In the genomic region with DNA sequence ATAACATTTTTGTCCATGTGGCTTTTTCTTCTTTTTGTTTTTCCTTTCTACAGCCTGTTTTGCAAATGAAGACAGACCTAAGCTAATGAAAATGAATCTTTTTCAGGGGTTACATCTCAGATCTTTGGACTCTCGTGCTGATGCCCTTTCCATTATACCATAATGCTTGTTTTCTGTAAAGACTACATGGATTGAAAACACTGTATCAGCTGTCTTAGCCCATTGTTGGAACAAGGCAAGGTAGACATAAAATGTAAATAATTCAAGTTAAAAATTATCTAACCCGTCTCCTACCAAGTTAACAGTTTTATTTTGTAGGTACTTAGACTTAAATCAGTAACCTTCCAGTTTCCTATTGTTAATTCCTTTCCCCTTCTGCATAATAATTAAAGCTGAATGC, we compare ENCODE assay signal across 2 cellular contexts.
TF ChIP-seq lines count a peak whose summit lies in the region.

No MANE protein-coding gene starts in this region.

TF ChIP-seq in A549, 52 proteins besides CTCF, POLR2A, EP300 and RAD21 (continued from another document):
- TF ChIP-seq, protein P1, sequence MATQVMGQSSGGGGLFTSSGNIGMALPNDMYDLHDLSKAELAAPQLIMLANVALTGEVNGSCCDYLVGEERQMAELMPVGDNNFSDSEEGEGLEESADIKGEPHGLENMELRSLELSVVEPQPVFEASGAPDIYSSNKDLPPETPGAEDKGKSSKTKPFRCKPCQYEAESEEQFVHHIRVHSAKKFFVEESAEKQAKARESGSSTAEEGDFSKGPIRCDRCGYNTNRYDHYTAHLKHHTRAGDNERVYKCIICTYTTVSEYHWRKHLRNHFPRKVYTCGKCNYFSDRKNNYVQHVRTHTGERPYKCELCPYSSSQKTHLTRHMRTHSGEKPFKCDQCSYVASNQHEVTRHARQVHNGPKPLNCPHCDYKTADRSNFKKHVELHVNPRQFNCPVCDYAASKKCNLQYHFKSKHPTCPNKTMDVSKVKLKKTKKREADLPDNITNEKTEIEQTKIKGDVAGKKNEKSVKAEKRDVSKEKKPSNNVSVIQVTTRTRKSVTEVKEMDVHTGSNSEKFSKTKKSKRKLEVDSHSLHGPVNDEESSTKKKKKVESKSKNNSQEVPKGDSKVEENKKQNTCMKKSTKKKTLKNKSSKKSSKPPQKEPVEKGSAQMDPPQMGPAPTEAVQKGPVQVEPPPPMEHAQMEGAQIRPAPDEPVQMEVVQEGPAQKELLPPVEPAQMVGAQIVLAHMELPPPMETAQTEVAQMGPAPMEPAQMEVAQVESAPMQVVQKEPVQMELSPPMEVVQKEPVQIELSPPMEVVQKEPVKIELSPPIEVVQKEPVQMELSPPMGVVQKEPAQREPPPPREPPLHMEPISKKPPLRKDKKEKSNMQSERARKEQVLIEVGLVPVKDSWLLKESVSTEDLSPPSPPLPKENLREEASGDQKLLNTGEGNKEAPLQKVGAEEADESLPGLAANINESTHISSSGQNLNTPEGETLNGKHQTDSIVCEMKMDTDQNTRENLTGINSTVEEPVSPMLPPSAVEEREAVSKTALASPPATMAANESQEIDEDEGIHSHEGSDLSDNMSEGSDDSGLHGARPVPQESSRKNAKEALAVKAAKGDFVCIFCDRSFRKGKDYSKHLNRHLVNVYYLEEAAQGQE (IDR thresholded peaks at IDR 0.05) = no peak
- TF ChIP-seq POLR2AphosphoS2 (conservative IDR thresholded peaks at IDR 0.05; ENCODE audit: low read length) = no peak
- TF ChIP-seq HES2 (IDR thresholded peaks at IDR 0.05) = no peak
- TF ChIP-seq RFX5 (IDR thresholded peaks at IDR 0.05) = no peak
- TF ChIP-seq EHF (CRISPR knock-in tag; IDR thresholded peaks at IDR 0.05) = no peak
- no peak for TF ChIP-seq CHD2 (IDR thresholded peaks at IDR 0.05; ENCODE audit: low read length, partially characterized antibody)

TF ChIP-seq in WTC11, 78 proteins besides CTCF, POLR2A, EP300 and RAD21 (continued from another document):
- TF ChIP-seq, protein P2, sequence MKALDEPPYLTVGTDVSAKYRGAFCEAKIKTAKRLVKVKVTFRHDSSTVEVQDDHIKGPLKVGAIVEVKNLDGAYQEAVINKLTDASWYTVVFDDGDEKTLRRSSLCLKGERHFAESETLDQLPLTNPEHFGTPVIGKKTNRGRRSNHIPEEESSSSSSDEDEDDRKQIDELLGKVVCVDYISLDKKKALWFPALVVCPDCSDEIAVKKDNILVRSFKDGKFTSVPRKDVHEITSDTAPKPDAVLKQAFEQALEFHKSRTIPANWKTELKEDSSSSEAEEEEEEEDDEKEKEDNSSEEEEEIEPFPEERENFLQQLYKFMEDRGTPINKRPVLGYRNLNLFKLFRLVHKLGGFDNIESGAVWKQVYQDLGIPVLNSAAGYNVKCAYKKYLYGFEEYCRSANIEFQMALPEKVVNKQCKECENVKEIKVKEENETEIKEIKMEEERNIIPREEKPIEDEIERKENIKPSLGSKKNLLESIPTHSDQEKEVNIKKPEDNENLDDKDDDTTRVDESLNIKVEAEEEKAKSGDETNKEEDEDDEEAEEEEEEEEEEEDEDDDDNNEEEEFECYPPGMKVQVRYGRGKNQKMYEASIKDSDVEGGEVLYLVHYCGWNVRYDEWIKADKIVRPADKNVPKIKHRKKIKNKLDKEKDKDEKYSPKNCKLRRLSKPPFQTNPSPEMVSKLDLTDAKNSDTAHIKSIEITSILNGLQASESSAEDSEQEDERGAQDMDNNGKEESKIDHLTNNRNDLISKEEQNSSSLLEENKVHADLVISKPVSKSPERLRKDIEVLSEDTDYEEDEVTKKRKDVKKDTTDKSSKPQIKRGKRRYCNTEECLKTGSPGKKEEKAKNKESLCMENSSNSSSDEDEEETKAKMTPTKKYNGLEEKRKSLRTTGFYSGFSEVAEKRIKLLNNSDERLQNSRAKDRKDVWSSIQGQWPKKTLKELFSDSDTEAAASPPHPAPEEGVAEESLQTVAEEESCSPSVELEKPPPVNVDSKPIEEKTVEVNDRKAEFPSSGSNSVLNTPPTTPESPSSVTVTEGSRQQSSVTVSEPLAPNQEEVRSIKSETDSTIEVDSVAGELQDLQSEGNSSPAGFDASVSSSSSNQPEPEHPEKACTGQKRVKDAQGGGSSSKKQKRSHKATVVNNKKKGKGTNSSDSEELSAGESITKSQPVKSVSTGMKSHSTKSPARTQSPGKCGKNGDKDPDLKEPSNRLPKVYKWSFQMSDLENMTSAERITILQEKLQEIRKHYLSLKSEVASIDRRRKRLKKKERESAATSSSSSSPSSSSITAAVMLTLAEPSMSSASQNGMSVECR (CRISPR knock-in tag; IDR thresholded peaks at IDR 0.05; ENCODE audit: borderline replicate concordance) = no peak
- no peak for TF ChIP-seq OVOL2 (CRISPR knock-in tag; IDR thresholded peaks at IDR 0.05; ENCODE audit: borderline replicate concordance)
- TF ChIP-seq SMAD3 (CRISPR knock-in tag; IDR thresholded peaks at IDR 0.05; ENCODE audit: borderline replicate concordance) = no peak
- no peak for TF ChIP-seq ZNF317 (CRISPR knock-in tag; IDR thresholded peaks at IDR 0.05; ENCODE audit: borderline replicate concordance, low read depth)
- no peak for TF ChIP-seq PREB (CRISPR knock-in tag; IDR thresholded peaks at IDR 0.05; ENCODE audit: borderline replicate concordance)
- no peak for TF ChIP-seq ZNF263 (CRISPR knock-in tag; IDR thresholded peaks at IDR 0.05; ENCODE audit: low read depth)
- TF ChIP-seq SMAD4 (CRISPR knock-in tag; IDR thresholded peaks at IDR 0.05) = no peak
- TF ChIP-seq, protein P3, sequence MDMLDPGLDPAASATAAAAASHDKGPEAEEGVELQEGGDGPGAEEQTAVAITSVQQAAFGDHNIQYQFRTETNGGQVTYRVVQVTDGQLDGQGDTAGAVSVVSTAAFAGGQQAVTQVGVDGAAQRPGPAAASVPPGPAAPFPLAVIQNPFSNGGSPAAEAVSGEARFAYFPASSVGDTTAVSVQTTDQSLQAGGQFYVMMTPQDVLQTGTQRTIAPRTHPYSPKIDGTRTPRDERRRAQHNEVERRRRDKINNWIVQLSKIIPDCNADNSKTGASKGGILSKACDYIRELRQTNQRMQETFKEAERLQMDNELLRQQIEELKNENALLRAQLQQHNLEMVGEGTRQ (CRISPR knock-in tag; IDR thresholded peaks at IDR 0.05) = no peak
- TF ChIP-seq CDX4 (CRISPR knock-in tag; IDR thresholded peaks at IDR 0.05; ENCODE audit: borderline replicate concordance) = no peak
- no peak for TF ChIP-seq TP53 (CRISPR knock-in tag; IDR thresholded peaks at IDR 0.05)
- TF ChIP-seq NR1H2 (CRISPR knock-in tag; IDR thresholded peaks at IDR 0.05) = no peak
- TF ChIP-seq ZSCAN18 (CRISPR knock-in tag; IDR thresholded peaks at IDR 0.05) = no peak
- TF ChIP-seq, protein P4, sequence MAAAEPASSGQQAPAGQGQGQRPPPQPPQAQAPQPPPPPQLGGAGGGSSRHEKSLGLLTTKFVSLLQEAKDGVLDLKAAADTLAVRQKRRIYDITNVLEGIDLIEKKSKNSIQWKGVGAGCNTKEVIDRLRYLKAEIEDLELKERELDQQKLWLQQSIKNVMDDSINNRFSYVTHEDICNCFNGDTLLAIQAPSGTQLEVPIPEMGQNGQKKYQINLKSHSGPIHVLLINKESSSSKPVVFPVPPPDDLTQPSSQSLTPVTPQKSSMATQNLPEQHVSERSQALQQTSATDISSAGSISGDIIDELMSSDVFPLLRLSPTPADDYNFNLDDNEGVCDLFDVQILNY (CRISPR knock-in tag; IDR thresholded peaks at IDR 0.05) = no peak
- no peak for TF ChIP-seq CREB1 (CRISPR knock-in tag; IDR thresholded peaks at IDR 0.05)
- TF ChIP-seq MAX (CRISPR knock-in tag; IDR thresholded peaks at IDR 0.05) = no peak
